In the genomic region with DNA sequence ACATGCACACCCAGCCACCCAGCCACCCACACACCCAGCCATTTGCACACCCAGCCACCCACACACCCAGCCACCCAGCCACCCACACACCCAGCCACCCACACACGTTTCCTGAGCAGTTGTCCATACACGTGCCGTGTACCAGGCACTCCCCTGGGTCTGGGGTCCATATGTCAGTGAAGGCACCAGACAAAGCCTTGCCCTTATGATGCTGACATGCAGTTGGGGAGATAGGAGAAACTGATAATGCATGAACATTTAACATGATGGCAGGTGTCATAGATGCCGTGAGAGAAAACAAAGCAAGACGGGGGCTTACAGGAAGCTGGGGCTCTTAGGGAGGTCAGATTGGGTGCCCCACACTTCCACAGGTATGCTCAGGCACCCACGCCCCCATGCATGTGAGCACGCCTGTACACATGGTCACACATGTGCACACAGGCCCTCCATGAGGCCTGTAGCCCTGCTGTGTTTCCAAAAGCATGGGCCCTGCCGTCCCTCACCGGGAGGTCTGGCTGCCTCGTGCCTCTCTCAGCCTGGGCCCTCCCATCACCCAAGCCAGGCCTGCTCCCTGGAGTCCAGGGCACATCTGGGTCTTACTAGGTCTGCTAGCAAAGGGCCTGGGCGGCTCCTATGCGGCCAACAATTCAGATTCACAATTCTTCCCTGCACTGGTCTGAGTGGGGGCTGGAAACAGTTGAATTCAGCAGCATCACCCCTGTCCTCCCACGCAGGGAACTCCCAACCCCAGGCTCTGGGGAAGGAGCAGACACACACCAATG, we compare ENCODE assay signal across 2 cellular contexts.
TF ChIP-seq lines count a peak whose summit lies in the region.

No MANE protein-coding gene starts in this region.

TF ChIP-seq in HepG2, 621 proteins besides CTCF, POLR2A, EP300 and RAD21:
- TF ChIP-seq ZNF546 (CRISPR knock-in tag; conservative IDR thresholded peaks at IDR 0.05) = no peak
- TF ChIP-seq, protein P1, sequence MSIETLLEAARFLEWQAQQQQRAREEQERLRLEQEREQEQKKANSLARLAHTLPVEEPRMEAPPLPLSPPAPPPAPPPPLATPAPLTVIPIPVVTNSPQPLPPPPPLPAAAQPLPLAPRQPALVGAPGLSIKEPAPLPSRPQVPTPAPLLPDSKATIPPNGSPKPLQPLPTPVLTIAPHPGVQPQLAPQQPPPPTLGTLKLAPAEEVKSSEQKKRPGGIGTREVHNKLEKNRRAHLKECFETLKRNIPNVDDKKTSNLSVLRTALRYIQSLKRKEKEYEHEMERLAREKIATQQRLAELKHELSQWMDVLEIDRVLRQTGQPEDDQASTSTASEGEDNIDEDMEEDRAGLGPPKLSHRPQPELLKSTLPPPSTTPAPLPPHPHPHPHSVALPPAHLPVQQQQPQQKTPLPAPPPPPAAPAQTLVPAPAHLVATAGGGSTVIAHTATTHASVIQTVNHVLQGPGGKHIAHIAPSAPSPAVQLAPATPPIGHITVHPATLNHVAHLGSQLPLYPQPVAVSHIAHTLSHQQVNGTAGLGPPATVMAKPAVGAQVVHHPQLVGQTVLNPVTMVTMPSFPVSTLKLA (IDR thresholded peaks at IDR 0.05) = peak; percentile 74

TF ChIP-seq in SK-N-SH treated with all-trans-retinoic acid at 6 μM for 48 hours, 23 proteins besides CTCF, POLR2A, EP300 and RAD21:
- no peak for TF ChIP-seq OSR1 (CRISPR knock-in tag; IDR thresholded peaks at IDR 0.05)
- TF ChIP-seq ISL1 (CRISPR knock-in tag; IDR thresholded peaks at IDR 0.05) = no peak
- TF ChIP-seq ZNF8 (CRISPR knock-in tag; IDR thresholded peaks at IDR 0.05) = 0 out of 2 replicates have a peak, but pooled peaks have one; percentile 13
- no peak for TF ChIP-seq ZFP3 (CRISPR knock-in tag; IDR thresholded peaks at IDR 0.05)
- TF ChIP-seq, protein P2, sequence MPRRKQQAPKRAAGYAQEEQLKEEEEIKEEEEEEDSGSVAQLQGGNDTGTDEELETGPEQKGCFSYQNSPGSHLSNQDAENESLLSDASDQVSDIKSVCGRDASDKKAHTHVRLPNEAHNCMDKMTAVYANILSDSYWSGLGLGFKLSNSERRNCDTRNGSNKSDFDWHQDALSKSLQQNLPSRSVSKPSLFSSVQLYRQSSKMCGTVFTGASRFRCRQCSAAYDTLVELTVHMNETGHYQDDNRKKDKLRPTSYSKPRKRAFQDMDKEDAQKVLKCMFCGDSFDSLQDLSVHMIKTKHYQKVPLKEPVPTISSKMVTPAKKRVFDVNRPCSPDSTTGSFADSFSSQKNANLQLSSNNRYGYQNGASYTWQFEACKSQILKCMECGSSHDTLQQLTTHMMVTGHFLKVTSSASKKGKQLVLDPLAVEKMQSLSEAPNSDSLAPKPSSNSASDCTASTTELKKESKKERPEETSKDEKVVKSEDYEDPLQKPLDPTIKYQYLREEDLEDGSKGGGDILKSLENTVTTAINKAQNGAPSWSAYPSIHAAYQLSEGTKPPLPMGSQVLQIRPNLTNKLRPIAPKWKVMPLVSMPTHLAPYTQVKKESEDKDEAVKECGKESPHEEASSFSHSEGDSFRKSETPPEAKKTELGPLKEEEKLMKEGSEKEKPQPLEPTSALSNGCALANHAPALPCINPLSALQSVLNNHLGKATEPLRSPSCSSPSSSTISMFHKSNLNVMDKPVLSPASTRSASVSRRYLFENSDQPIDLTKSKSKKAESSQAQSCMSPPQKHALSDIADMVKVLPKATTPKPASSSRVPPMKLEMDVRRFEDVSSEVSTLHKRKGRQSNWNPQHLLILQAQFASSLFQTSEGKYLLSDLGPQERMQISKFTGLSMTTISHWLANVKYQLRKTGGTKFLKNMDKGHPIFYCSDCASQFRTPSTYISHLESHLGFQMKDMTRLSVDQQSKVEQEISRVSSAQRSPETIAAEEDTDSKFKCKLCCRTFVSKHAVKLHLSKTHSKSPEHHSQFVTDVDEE (CRISPR knock-in tag; IDR thresholded peaks at IDR 0.05) = peak; percentile 51
- no peak for TF ChIP-seq CSDC2 (CRISPR knock-in tag; IDR thresholded peaks at IDR 0.05)
- TF ChIP-seq, protein P3, sequence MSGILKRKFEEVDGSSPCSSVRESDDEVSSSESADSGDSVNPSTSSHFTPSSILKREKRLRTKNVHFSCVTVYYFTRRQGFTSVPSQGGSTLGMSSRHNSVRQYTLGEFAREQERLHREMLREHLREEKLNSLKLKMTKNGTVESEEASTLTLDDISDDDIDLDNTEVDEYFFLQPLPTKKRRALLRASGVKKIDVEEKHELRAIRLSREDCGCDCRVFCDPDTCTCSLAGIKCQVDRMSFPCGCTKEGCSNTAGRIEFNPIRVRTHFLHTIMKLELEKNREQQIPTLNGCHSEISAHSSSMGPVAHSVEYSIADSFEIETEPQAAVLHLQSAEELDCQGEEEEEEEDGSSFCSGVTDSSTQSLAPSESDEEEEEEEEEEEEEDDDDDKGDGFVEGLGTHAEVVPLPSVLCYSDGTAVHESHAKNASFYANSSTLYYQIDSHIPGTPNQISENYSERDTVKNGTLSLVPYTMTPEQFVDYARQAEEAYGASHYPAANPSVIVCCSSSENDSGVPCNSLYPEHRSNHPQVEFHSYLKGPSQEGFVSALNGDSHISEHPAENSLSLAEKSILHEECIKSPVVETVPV (CRISPR knock-in tag; IDR thresholded peaks at IDR 0.05) = no peak
- TF ChIP-seq ZC3H10 (CRISPR knock-in tag; IDR thresholded peaks at IDR 0.05) = no peak
- no peak for TF ChIP-seq ESRRG (CRISPR knock-in tag; IDR thresholded peaks at IDR 0.05)
- peak; percentile 58; the same call in 1 of the 2 replicates for TF ChIP-seq TCF4 (CRISPR knock-in tag; IDR thresholded peaks at IDR 0.05; ENCODE audit: borderline replicate concordance)
- TF ChIP-seq, protein P4, sequence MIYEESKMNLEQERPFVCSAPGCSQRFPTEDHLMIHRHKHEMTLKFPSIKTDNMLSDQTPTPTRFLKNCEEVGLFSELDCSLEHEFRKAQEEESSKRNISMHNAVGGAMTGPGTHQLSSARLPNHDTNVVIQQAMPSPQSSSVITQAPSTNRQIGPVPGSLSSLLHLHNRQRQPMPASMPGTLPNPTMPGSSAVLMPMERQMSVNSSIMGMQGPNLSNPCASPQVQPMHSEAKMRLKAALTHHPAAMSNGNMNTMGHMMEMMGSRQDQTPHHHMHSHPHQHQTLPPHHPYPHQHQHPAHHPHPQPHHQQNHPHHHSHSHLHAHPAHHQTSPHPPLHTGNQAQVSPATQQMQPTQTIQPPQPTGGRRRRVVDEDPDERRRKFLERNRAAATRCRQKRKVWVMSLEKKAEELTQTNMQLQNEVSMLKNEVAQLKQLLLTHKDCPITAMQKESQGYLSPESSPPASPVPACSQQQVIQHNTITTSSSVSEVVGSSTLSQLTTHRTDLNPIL (CRISPR knock-in tag; IDR thresholded peaks at IDR 0.05; ENCODE audit: low read depth) = no peak
- no peak for TF ChIP-seq RARB (CRISPR knock-in tag; IDR thresholded peaks at IDR 0.05)
- no peak for TF ChIP-seq TOX (CRISPR knock-in tag; IDR thresholded peaks at IDR 0.05; ENCODE audit: borderline replicate concordance)
- no peak for TF ChIP-seq GLIS3 (CRISPR knock-in tag; IDR thresholded peaks at IDR 0.05)
- no peak for TF ChIP-seq ZFP30 (CRISPR knock-in tag; IDR thresholded peaks at IDR 0.05)
- TF ChIP-seq, protein P5, sequence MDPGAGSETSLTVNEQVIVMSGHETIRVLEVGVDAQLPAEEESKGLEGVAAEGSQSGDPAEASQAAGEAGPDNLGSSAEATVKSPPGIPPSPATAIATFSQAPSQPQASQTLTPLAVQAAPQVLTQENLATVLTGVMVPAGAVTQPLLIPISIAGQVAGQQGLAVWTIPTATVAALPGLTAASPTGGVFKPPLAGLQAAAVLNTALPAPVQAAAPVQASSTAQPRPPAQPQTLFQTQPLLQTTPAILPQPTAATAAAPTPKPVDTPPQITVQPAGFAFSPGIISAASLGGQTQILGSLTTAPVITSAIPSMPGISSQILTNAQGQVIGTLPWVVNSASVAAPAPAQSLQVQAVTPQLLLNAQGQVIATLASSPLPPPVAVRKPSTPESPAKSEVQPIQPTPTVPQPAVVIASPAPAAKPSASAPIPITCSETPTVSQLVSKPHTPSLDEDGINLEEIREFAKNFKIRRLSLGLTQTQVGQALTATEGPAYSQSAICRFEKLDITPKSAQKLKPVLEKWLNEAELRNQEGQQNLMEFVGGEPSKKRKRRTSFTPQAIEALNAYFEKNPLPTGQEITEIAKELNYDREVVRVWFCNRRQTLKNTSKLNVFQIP (CRISPR knock-in tag; IDR thresholded peaks at IDR 0.05; ENCODE audit: borderline replicate concordance, low read depth) = no peak
- no peak for TF ChIP-seq ZNF565 (CRISPR knock-in tag; conservative IDR thresholded peaks at IDR 0.05; ENCODE audit: low read depth)
- TF ChIP-seq ZNF70 (CRISPR knock-in tag; IDR thresholded peaks at IDR 0.05) = no peak
- TF ChIP-seq, protein P6, sequence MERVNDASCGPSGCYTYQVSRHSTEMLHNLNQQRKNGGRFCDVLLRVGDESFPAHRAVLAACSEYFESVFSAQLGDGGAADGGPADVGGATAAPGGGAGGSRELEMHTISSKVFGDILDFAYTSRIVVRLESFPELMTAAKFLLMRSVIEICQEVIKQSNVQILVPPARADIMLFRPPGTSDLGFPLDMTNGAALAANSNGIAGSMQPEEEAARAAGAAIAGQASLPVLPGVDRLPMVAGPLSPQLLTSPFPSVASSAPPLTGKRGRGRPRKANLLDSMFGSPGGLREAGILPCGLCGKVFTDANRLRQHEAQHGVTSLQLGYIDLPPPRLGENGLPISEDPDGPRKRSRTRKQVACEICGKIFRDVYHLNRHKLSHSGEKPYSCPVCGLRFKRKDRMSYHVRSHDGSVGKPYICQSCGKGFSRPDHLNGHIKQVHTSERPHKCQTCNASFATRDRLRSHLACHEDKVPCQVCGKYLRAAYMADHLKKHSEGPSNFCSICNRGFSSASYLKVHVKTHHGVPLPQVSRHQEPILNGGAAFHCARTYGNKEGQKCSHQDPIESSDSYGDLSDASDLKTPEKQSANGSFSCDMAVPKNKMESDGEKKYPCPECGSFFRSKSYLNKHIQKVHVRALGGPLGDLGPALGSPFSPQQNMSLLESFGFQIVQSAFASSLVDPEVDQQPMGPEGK (CRISPR knock-in tag; IDR thresholded peaks at IDR 0.05; ENCODE audit: borderline replicate concordance) = no peak
- no peak for TF ChIP-seq SNAI2 (CRISPR knock-in tag; IDR thresholded peaks at IDR 0.05)
- TF ChIP-seq BACH2 (CRISPR knock-in tag; IDR thresholded peaks at IDR 0.05; ENCODE audit: borderline replicate concordance) = no peak
- TF ChIP-seq ARNTL (CRISPR knock-in tag; IDR thresholded peaks at IDR 0.05; ENCODE audit: borderline replicate concordance, low read depth) = no peak
- no peak for TF ChIP-seq PPARA (CRISPR knock-in tag; IDR thresholded peaks at IDR 0.05; ENCODE audit: borderline replicate concordance)
TF ChIP-seq in SK-N-SH treated with all-trans-retinoic acid at 6 μM for 48 hours: peak in this region for 3.
